Comparison of ENCODE assay signal across 10 cellular contexts in the genomic region with DNA sequence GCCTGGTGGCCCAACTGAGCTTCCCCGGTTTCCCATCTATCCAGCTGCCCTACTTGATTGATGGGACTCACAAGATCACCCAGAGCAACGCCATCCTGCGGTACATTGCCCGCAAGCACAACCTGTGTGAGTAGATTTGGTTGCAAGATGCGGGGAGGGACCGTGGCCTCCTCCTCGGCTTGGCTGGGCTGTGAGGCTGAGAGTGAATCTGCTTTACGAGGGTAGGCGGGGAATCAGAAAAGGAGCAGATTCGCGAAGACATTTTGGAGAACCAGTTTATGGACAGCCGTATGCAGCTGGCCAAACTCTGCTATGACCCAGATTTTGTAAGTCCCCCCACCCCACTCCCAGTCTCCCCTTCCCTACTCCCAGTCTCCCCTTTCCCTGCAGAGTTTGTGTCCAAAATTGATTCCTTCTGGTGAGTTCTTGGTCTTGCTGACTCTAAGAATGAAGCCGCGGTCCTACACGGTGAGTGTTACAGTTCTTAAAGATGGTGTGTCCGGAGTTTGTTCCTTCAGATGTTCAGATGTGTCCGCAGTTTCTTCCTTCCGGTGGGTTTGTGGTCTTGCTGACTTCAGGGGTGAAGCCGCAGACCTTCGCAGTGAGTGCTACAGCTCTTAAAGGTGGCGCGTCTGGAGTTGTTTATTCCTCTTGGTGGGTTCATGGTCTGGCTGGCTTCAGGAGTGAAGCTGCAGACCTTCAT. TPM values are rescaled to one million over a fixed set of nuclear protein-coding genes. Genes with fewer than 3 reads are reported as not detected.
DNase-seq lines count a peak whose midpoint lies in the region; ATAC-seq and TF ChIP-seq lines count a peak whose summit lies in the region.
"Had no signal": no experiment of that assay in that cellular context is flagged by ENCODE, and none has a peak within 500 bp of the region (broad histone marks: within the 10 kb centered on the region; RNA-seq: fewer than 3 reads in every experiment).

No MANE protein-coding gene starts in this region.

- TF ChIP-seq CTCF in lung (IDR thresholded peaks at IDR 0.05; ENCODE audit: control extremely low read depth, extremely low read depth), result no peak
- no peak for TF ChIP-seq CTCF in vagina (IDR thresholded peaks at IDR 0.05)

- CTCF ChIA-PET in activated naive CD4-positive, alpha-beta T cell treated with anti-CD3 and anti-CD28 coated beads for 36 hours (lab: Charles Lee), result interaction anchor here (0.6 to 2.2 kb wide), 2 partner anchors 29 to 336 kb away, joined by 3 to 13 read pairs; no protein-coding TSS in a partner anchor
- CTCF ChIA-PET in activated CD4-positive, alpha-beta memory T cell treated with anti-CD3 and anti-CD28 coated beads for 36 hours (lab: Charles Lee), result interaction anchor here (1.3 to 3.5 kb wide), 2 partner anchors 30 to 316 kb away, joined by 5 to 16 read pairs; partner anchors contain the start of gene AHCYL1

- no peaks in the 10 kb centered on the region for H3K9me3 Mint-ChIP-seq in activated naive CD4-positive, alpha-beta T cell treated with anti-CD3 and anti-CD28 coated beads for 36 hours
- no peaks in the 10 kb centered on the region for H3K9me3 Mint-ChIP-seq in activated CD4-positive, alpha-beta memory T cell treated with anti-CD3 and anti-CD28 coated beads for 36 hours

- no peak overlapping the region for H3K27ac Mint-ChIP-seq in activated naive CD4-positive, alpha-beta T cell treated with anti-CD3 and anti-CD28 coated beads for 36 hours
- H3K27ac Mint-ChIP-seq in activated CD4-positive, alpha-beta memory T cell treated with anti-CD3 and anti-CD28 coated beads for 36 hours, result no peak overlapping the region

- WGBS in lung, 2 donors, result 79 to 90% methylated on average over 22 of the region's 22 CpGs

- H3K27me3 Mint-ChIP-seq in activated naive CD4-positive, alpha-beta T cell treated with anti-CD3 and anti-CD28 coated beads for 36 hours (ENCODE audit: low read depth), result no peaks in the 10 kb centered on the region
- H3K27me3 Mint-ChIP-seq in activated CD4-positive, alpha-beta memory T cell treated with anti-CD3 and anti-CD28 coated beads for 36 hours, result no peaks in the 10 kb centered on the region

- peak; percentile 12 for DNase-seq in activated naive CD4-positive, alpha-beta T cell treated with anti-CD3 and anti-CD28 coated beads for 36 hours
- DNase-seq in activated naive CD4-positive, alpha-beta T cell treated with Interleukin-2 at 50 U/mL for 16 hours, result no peak
- peak; percentile 29 for DNase-seq in activated CD4-positive, alpha-beta memory T cell treated with anti-CD3 and anti-CD28 coated beads for 36 hours
- DNase-seq in lung (ENCODE audit: low spot score) (peak; percentile 27), vagina (ENCODE audit: extremely low spot score in 2 of 2) (no peak), SK-N-DZ (ENCODE audit: low spot score) (no peak), NCI-H524 treated with DMSO at 0.1 percent for 48 hours (lab: John Stamatoyannopoulos, UW) (no peak)
- DNase-seq: NCI-H2171 treated with DMSO at 0.1 percent for 48 hours had no signal

- H3K4me1 Mint-ChIP-seq in activated naive CD4-positive, alpha-beta T cell treated with anti-CD3 and anti-CD28 coated beads for 36 hours (ENCODE audit: low read depth), result peaks cover 17% of the 10 kb centered on the region
- peaks cover 13% of the 10 kb centered on the region for H3K4me1 Mint-ChIP-seq in activated CD4-positive, alpha-beta memory T cell treated with anti-CD3 and anti-CD28 coated beads for 36 hours (ENCODE audit: low read depth)

- no peaks in the 10 kb centered on the region for H3K36me3 Mint-ChIP-seq in activated naive CD4-positive, alpha-beta T cell treated with anti-CD3 and anti-CD28 coated beads for 36 hours (ENCODE audit: low read depth)
- no peaks in the 10 kb centered on the region for H3K36me3 Mint-ChIP-seq in activated CD4-positive, alpha-beta memory T cell treated with anti-CD3 and anti-CD28 coated beads for 36 hours

- POLR2A ChIA-PET in activated CD4-positive, alpha-beta memory T cell treated with anti-CD3 and anti-CD28 coated beads for 36 hours (lab: Charles Lee), result no interaction called here

- no peak for TF ChIP-seq POLR2A in vagina (IDR thresholded peaks at IDR 0.05)

- intact Hi-C loops in activated naive CD4-positive, alpha-beta T cell treated with anti-CD3 and anti-CD28 coated beads for 36 hours (cut with micrococcal nuclease), result no loop called here
- intact Hi-C loops in activated CD4-positive, alpha-beta memory T cell treated with anti-CD3 and anti-CD28 coated beads for 36 hours (cut with micrococcal nuclease), result no loop called here
- intact Hi-C loops in vagina (cut with DNase I), result no loop called here

- no peak overlapping the region for H3K27ac ChIP-seq in lung (ENCODE audit: low read depth in 1 of 2, low read length in 1 of 2)
- peak overlapping the region; percentile 23 for H3K27ac ChIP-seq in vagina

- ATAC-seq in lung (ENCODE audit: insufficient read depth, low FRiP score) (no peak), HG03139 (IDR thresholded peaks at IDR 0.05; ENCODE audit: unreplicated experiment) (no peak)

- H3K36me3 ChIP-seq in lung (ENCODE audit: control insufficient read depth in 2 of 2, insufficient read depth in 2 of 2, low read length in 2 of 2) (peaks cover 0 to 1% of the 10 kb centered on the region in 2 donors), vagina (no peaks in the 10 kb centered on the region)

- H3K4me3 ChIP-seq in lung (no peak overlapping the region), vagina (peak overlapping the region; percentile 3 to 16)

- no peak overlapping the region for H3K4me3 Mint-ChIP-seq in activated naive CD4-positive, alpha-beta T cell treated with anti-CD3 and anti-CD28 coated beads for 36 hours
- no peak overlapping the region for H3K4me3 Mint-ChIP-seq in activated CD4-positive, alpha-beta memory T cell treated with anti-CD3 and anti-CD28 coated beads for 36 hours

- H3K27me3 ChIP-seq in lung (ENCODE audit: control insufficient read depth, insufficient read depth) (no peaks in the 10 kb centered on the region), vagina (no peaks in the 10 kb centered on the region)

- H3K9me3 ChIP-seq in lung (ENCODE audit: control insufficient read depth in 2 of 2, insufficient read depth in 1 of 2, low read length in 1 of 2), result no peaks in the 10 kb centered on the region
- no peaks in the 10 kb centered on the region for H3K9me3 ChIP-seq in vagina

- H3K4me1 ChIP-seq in lung (ENCODE audit: control insufficient read depth in 2 of 2, insufficient read depth in 2 of 2, low read length in 2 of 2), result no peaks in the 10 kb centered on the region
- peaks cover 5% of the 10 kb centered on the region for H3K4me1 ChIP-seq in vagina

RNA-seq across cellular contexts. Expression of gene GSTM2, which starts 1.5 kb away (rescaled TPM):
- 10 to 100 TPM; 14.2 to 14.3 TPM for total RNA-seq in activated naive CD4-positive, alpha-beta T cell treated with anti-CD3 and anti-CD28 coated beads for 36 hours
- 10 to 100 TPM in 1 of 2 experiments, 1 to 10 TPM in 1; 8.2 to 11.9 TPM for total RNA-seq in activated CD4-positive, alpha-beta memory T cell treated with anti-CD3 and anti-CD28 coated beads for 36 hours
- total RNA-seq in lung (100 to 1,000 TPM in 1 of 2 donors, 10 to 100 TPM in 1; 27.6 to 106 TPM), vagina (130 TPM)
- polyA plus RNA-seq in lung, result 10 to 100 TPM in 1 of 2 donors, 1 to 10 TPM in 1; 7.7 to 51.7 TPM
- 31.0 and 32.8 TPM in 2 replicates for polyA plus RNA-seq in SK-N-DZ (2014; cell fraction: cytosol; rRNA removed)
- polyA plus RNA-seq in SK-N-DZ (2014; cell fraction: nucleus; rRNA removed), result 62.9 and 71.3 TPM in 2 replicates

RNA-seq across cellular contexts. Expression of gene GSTM4, which starts 13.5 kb away (rescaled TPM):
- 1 to 10 TPM; 8.8 to 9.9 TPM for total RNA-seq in activated naive CD4-positive, alpha-beta T cell treated with anti-CD3 and anti-CD28 coated beads for 36 hours
- total RNA-seq in activated CD4-positive, alpha-beta memory T cell treated with anti-CD3 and anti-CD28 coated beads for 36 hours, result 10 to 100 TPM in 1 of 2 experiments, 1 to 10 TPM in 1; 8.2 to 12.0 TPM
- total RNA-seq in lung (10 to 100 TPM; 18.6 to 19.7 TPM), vagina (36.1 TPM)
- 10 to 100 TPM in 1 of 2 donors, 1 to 10 TPM in 1; 8.8 to 17.1 TPM for polyA plus RNA-seq in lung
- 12.5 and 23.6 TPM in 2 replicates for polyA plus RNA-seq in SK-N-DZ (2014; cell fraction: cytosol; rRNA removed)
- 9.8 and 15.2 TPM in 2 replicates for polyA plus RNA-seq in SK-N-DZ (2014; cell fraction: nucleus; rRNA removed)

RNA-seq across cellular contexts. Expression of gene GSTM1, which starts 18.2 kb away (rescaled TPM):
- not detected for total RNA-seq in activated naive CD4-positive, alpha-beta T cell treated with anti-CD3 and anti-CD28 coated beads for 36 hours
- under 1 TPM in 1 of 2 experiments, not detected in 1; 0.22 TPM for total RNA-seq in activated CD4-positive, alpha-beta memory T cell treated with anti-CD3 and anti-CD28 coated beads for 36 hours
- not detected for total RNA-seq in lung
- 10 to 100 TPM in 1 of 2 donors, under 1 TPM in 1; 0.10 to 36.9 TPM for polyA plus RNA-seq in lung
- 156 TPM for total RNA-seq in vagina
- polyA plus RNA-seq in SK-N-DZ (2014; cell fraction: cytosol; rRNA removed), result not detected in 2 replicates
- not detected in 2 replicates for polyA plus RNA-seq in SK-N-DZ (2014; cell fraction: nucleus; rRNA removed)
- total RNA-seq: MCF 10A had no signal

RNA-seq across cellular contexts. Expression of gene GSTM5, which starts 42.7 kb away (rescaled TPM):
- total RNA-seq in activated naive CD4-positive, alpha-beta T cell treated with anti-CD3 and anti-CD28 coated beads for 36 hours, result not detected
- total RNA-seq in activated CD4-positive, alpha-beta memory T cell treated with anti-CD3 and anti-CD28 coated beads for 36 hours, result not detected
- 10 to 100 TPM in 1 of 2 donors, 1 to 10 TPM in 1; 6.2 to 23.7 TPM for total RNA-seq in lung
- polyA plus RNA-seq in lung, result 1 to 10 TPM; 2.9 to 7.9 TPM
- total RNA-seq in vagina, result 21.1 TPM
- not detected in 2 replicates for polyA plus RNA-seq in SK-N-DZ (2014; cell fraction: cytosol; rRNA removed)
- not detected in 2 replicates for polyA plus RNA-seq in SK-N-DZ (2014; cell fraction: nucleus; rRNA removed)
- total RNA-seq: MCF 10A had no signal

RNA-seq across cellular contexts. Expression of gene AMPD2, which starts 49.8 kb away (rescaled TPM):
- 10 to 100 TPM; 41.3 to 56.9 TPM for total RNA-seq in activated naive CD4-positive, alpha-beta T cell treated with anti-CD3 and anti-CD28 coated beads for 36 hours
- total RNA-seq in activated CD4-positive, alpha-beta memory T cell treated with anti-CD3 and anti-CD28 coated beads for 36 hours, result 10 to 100 TPM; 79.1 to 93.3 TPM
- 10 to 100 TPM; 35.8 to 57.4 TPM for total RNA-seq in lung
- polyA plus RNA-seq in lung, result 10 to 100 TPM; 16.7 to 53.2 TPM
- 38.5 TPM for total RNA-seq in vagina
- 66.8 and 68.7 TPM in 2 replicates for polyA plus RNA-seq in SK-N-DZ (2014; cell fraction: cytosol; rRNA removed)
- polyA plus RNA-seq in SK-N-DZ (2014; cell fraction: nucleus; rRNA removed), result 324 and 481 TPM in 2 replicates

Comparison
In these comparisons a context has a peak if more than half of its experiments do, and no peak if none do; other contexts are left out.
1. DNase-seq: peak in activated naive CD4-positive, alpha-beta T cell treated with anti-CD3 and anti-CD28 coated beads for 36 hours (single experiment), activated CD4-positive, alpha-beta memory T cell treated with anti-CD3 and anti-CD28 coated beads for 36 hours (single experiment) and lung (single experiment); none in activated naive CD4-positive, alpha-beta T cell treated with Interleukin-2 at 50 U/mL for 16 hours (single experiment), vagina (0 of 2), SK-N-DZ (single experiment) and NCI-H524 treated with DMSO at 0.1 percent for 48 hours (single experiment).
2. RNA of gene GSTM1, which starts 18.2 kb away (total RNA-seq): 156 TPM in vagina (single experiment); 0.22 TPM in activated CD4-positive, alpha-beta memory T cell treated with anti-CD3 and anti-CD28 coated beads for 36 hours, not detected in activated naive CD4-positive, alpha-beta T cell treated with anti-CD3 and anti-CD28 coated beads for 36 hours and not detected in lung; every median in the first group is over 100 times any median in the second.